ENCODE assay signal across 6 cellular contexts in the genomic region with DNA sequence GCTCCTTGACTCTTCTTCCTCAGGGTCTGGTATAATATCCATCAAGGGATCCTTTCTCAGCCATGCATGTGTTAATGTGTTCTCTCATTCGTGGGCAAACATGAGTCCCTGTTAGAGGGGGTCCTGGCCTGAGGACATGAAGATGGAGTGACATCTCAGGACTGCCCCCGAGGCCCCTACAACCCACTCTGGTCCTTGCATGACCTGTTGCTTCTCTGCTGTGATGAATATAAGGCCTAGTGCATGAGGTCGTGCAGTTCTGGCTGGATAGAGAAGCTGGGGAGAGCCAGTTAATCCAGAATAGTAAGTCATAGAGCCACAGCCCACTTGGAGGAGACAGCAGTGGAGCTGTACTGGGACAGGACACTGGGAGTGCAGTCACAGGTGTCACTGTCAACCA. TPM values are rescaled to one million over a fixed set of nuclear protein-coding genes. Genes with fewer than 3 reads are reported as not detected.
"Had no signal": no experiment of that assay in that cellular context is flagged by ENCODE, and none has a peak within 500 bp of the region (broad histone marks: within the 10 kb centered on the region; RNA-seq: fewer than 3 reads in every experiment).

No MANE protein-coding gene starts in this region.

- H2AFZ ChIP-seq: GM23338 had no signal

- H3K27ac Mint-ChIP-seq: GM23338, H9 had no signal

- ATAC-seq: GM23338, K562 had no signal

- H3K4me3 ChIP-seq: GM23338, K562 had no signal

- H3K4me3 Mint-ChIP-seq: GM23338, H9 had no signal

- DNase-seq: H9, HCEC 1CT, IMR-90 had no signal

- H3K4me2 ChIP-seq: GM23338 had no signal

RNA-seq across cellular contexts. Expression of a gene that starts 4.6 kb away (rescaled TPM):
- total RNA-seq: HT-29, IMR-90, K562 had no signal
